ENCODE assay signal across 10 cellular contexts in genomic region chr16:72990571-72990970, GRCh38. TPM values are rescaled to one million over a fixed set of nuclear protein-coding genes. Genes with fewer than 3 reads are reported as not detected.
A peak's percentile ranks its signal among the peaks of the same experiment; 100 is the strongest.
DNase-seq lines count a peak whose midpoint lies in the region; ATAC-seq and TF ChIP-seq lines count a peak whose summit lies in the region.
"Had no signal": no experiment of that assay in that cellular context is flagged by ENCODE, and none has a peak within 500 bp of the region (broad histone marks: within the 10 kb centered on the region; RNA-seq: fewer than 3 reads in every experiment).

No MANE protein-coding gene starts in this region.

- ATAC-seq in HG02885 (IDR thresholded peaks at IDR 0.05; ENCODE audit: poor library complexity, unreplicated experiment), result no peak
- ATAC-seq: stimulated activated memory B cell treated with anti-CD40 and anti-IgM and Interleukin-4, amounts not matched to agents 10 μg/mL and 1 μg/mL and 100 μg/mL, for 72 hours had no signal

- H4K20me1 ChIP-seq in mammary epithelial cell (ENCODE audit: insufficient read depth, low read length), result no peaks in the 10 kb centered on the region

- in situ Hi-C loops in mammary epithelial cell (cut with MboI; ENCODE audit: low sequenced_read_pairs in 2 of 2), result no loop called here

- peak overlapping the region; percentile 61 for H3K4me2 ChIP-seq in mammary epithelial cell (ENCODE audit: insufficient read depth, low read depth, low read length)

- no TSS peak for BruUV-seq in mammary epithelial cell (replicated peaks; lab: Mats Ljungman, UMichigan)

- no peak overlapping the region for H2AFZ ChIP-seq in mammary epithelial cell (ENCODE audit: low read depth, low read length)

- dilution Hi-C loops in mammary epithelial cell (cut with HindIII; ENCODE audit: low sequenced_read_pairs), result no loop called here

- no peaks in the 10 kb centered on the region for H3K27me3 ChIP-seq in MG63
- H3K27me3 ChIP-seq in mammary epithelial cell (ENCODE audit: insufficient read depth, low read length), result no peaks in the 10 kb centered on the region
- H3K27me3 ChIP-seq in mucosa of stomach (ENCODE audit: control insufficient read depth, insufficient read depth, low read length), result no peaks in the 10 kb centered on the region
- no peaks in the 10 kb centered on the region for H3K27me3 ChIP-seq in thymus (ENCODE audit: control insufficient read depth, insufficient read depth)

- H3K79me2 ChIP-seq in mammary epithelial cell (ENCODE audit: insufficient read depth, low read length), result peaks cover 70% of the 10 kb centered on the region

- H3K9me3 ChIP-seq in MG63 (no peaks in the 10 kb centered on the region), mammary epithelial cell (replicated peaks; ENCODE audit: insufficient read depth, low read length) (no peaks in the 10 kb centered on the region), mucosa of stomach (ENCODE audit: control insufficient read depth, low read length) (no peaks in the 10 kb centered on the region), thymus (ENCODE audit: control insufficient read depth) (no peaks in the 10 kb centered on the region)

- H3K4me3 ChIP-seq in MG63 (peak overlapping the region; percentile 26), mammary epithelial cell (replicated peaks in 1 of 3; ENCODE audit: insufficient read depth in 1 of 3, low read depth in 2 of 3, low read length in 3 of 3) (no peak overlapping the region), mucosa of stomach (ENCODE audit: low read length) (no peak overlapping the region), thymus (ENCODE audit: low read length) (no peak overlapping the region)

- H3K4me1 ChIP-seq in mammary epithelial cell (ENCODE audit: insufficient read depth, low read length) (peaks cover 46% of the 10 kb centered on the region), mucosa of stomach (ENCODE audit: control insufficient read depth, insufficient read depth, low read length) (peaks cover 21% of the 10 kb centered on the region), thymus (ENCODE audit: control insufficient read depth, insufficient read depth, low read length) (no peaks in the 10 kb centered on the region)

- H3K36me3 ChIP-seq in MG63, result no peaks in the 10 kb centered on the region
- no peaks in the 10 kb centered on the region for H3K36me3 ChIP-seq in mammary epithelial cell (ENCODE audit: insufficient read depth, low read length)
- no peaks in the 10 kb centered on the region for H3K36me3 ChIP-seq in mucosa of stomach (ENCODE audit: control insufficient read depth, insufficient read depth, low read length)
- no peaks in the 10 kb centered on the region for H3K36me3 ChIP-seq in thymus (ENCODE audit: control insufficient read depth, insufficient read depth)

- intact Hi-C loops in mammary epithelial cell (cut with micrococcal nuclease), result no loop called here

- WGBS in mammary epithelial cell (ENCODE audit: low coverage, missing lambda C conversion rate), result 89% methylated on average over 14 of the region's 14 CpGs
- WGBS in thymus, result 84% methylated on average over 14 of the region's 14 CpGs

- DNase-seq in MG63 (no peak), mammary epithelial cell (no peak), COR-L47 (lab: John Stamatoyannopoulos, UW) (no peak), NCI-H128 (lab: John Stamatoyannopoulos, UW; ENCODE audit: unreplicated experiment) (no peak)
- no peak for DNase-seq in stimulated activated CD4-positive, alpha-beta T cell treated with anti-CD3 and anti-CD28 coated beads, Interleukin-2, amount 100 ng/mL, for 24 hours
- DNase-seq: NCI-H2081 treated with DMSO at 0.1 percent for 48 hours had no signal

- H3K9ac ChIP-seq in mammary epithelial cell (ENCODE audit: insufficient read depth, low read length), result peak overlapping the region; percentile 30
- H3K9ac ChIP-seq in mucosa of stomach (ENCODE audit: low read length), result peak overlapping the region; percentile 20

- no peak for TF ChIP-seq CTCF in mammary epithelial cell (conservative IDR thresholded peaks at IDR 0.05 in 1 of 2, IDR thresholded peaks at IDR 0.05 in 1 of 2; ENCODE audit: extremely low read depth in 1 of 2, insufficient read depth in 1 of 2, low read depth in 1 of 2, low read length in 2 of 2)

- peak overlapping the region; percentile 78 for H3K27ac ChIP-seq in mammary epithelial cell (ENCODE audit: insufficient read depth, low read depth, low read length)
- peak overlapping the region; percentile 57 for H3K27ac ChIP-seq in thymus (ENCODE audit: low read depth)

- CTCF ChIA-PET in mammary epithelial cell (lab: Charles Lee; ENCODE audit: low non-redundant PET), result no interaction called here

RNA-seq across cellular contexts. Expression of gene ZFHX3, which starts 57.4 kb away (rescaled TPM):
- total RNA-seq in MG63 (2014; rRNA removed; shearing (Covaris generic); ENCODE audit: low replicate concordance), result 0.89 and 1.2 TPM in 2 replicates
- total RNA-seq in mammary epithelial cell, result 10 to 100 TPM in 1 of 2 donors, 1 to 10 TPM in 1; 6.7 to 11.3 TPM
- polyA plus RNA-seq in mammary epithelial cell (1.5 TPM), thymus (1.9 TPM)
- polyA minus RNA-seq in mammary epithelial cell, result 11.4 TPM
